In the genomic region with DNA sequence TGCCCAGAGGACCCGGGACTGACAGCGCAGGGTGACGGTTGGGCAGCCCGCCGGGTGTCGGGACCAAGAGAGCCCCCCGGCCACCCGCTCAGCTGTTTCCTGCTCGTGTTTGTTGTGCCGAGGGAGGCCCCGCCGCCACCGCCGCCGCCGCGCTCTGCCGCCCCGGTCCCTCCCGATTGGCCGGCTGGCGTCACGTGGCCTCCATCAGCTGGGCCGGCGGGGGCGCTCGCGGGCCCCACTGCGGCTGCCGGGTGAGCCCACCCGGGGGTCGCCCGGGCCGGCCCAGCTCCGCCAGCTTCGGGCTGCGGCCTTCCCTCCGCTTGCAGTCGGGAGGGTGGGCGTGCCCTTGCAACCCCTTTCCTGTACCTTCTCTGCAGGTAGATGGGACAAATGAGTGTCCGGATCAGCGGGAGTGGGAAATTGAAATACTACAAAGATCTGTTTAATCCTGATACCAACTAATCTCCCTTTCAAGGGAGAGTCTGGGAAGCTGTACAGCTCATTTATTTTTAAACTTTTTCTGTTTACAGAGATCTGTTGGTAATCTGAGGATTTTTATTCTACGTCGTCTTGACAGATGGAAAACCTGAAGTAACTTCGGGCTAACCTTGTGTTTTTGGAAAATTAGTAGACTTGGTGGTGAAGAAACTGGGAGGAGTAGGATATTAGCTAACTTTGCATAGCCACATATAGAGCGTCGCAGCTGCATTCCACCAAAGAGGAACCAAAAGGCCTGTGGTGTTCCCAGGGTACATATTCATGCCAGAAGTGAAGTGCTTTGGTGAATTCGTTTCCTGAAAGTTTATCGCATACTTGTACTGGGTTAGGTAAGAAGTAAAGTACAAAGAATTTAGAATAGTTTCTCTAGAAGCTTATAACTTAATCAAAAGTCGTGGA, we compare ENCODE assay signal across 1 cellular context.
TF ChIP-seq lines count a peak whose summit lies in the region.

No MANE protein-coding gene starts in this region.

TF ChIP-seq in HepG2, 621 proteins besides CTCF, POLR2A, EP300 and RAD21 (continued from another document and continues in another):
- TF ChIP-seq, protein P1, sequence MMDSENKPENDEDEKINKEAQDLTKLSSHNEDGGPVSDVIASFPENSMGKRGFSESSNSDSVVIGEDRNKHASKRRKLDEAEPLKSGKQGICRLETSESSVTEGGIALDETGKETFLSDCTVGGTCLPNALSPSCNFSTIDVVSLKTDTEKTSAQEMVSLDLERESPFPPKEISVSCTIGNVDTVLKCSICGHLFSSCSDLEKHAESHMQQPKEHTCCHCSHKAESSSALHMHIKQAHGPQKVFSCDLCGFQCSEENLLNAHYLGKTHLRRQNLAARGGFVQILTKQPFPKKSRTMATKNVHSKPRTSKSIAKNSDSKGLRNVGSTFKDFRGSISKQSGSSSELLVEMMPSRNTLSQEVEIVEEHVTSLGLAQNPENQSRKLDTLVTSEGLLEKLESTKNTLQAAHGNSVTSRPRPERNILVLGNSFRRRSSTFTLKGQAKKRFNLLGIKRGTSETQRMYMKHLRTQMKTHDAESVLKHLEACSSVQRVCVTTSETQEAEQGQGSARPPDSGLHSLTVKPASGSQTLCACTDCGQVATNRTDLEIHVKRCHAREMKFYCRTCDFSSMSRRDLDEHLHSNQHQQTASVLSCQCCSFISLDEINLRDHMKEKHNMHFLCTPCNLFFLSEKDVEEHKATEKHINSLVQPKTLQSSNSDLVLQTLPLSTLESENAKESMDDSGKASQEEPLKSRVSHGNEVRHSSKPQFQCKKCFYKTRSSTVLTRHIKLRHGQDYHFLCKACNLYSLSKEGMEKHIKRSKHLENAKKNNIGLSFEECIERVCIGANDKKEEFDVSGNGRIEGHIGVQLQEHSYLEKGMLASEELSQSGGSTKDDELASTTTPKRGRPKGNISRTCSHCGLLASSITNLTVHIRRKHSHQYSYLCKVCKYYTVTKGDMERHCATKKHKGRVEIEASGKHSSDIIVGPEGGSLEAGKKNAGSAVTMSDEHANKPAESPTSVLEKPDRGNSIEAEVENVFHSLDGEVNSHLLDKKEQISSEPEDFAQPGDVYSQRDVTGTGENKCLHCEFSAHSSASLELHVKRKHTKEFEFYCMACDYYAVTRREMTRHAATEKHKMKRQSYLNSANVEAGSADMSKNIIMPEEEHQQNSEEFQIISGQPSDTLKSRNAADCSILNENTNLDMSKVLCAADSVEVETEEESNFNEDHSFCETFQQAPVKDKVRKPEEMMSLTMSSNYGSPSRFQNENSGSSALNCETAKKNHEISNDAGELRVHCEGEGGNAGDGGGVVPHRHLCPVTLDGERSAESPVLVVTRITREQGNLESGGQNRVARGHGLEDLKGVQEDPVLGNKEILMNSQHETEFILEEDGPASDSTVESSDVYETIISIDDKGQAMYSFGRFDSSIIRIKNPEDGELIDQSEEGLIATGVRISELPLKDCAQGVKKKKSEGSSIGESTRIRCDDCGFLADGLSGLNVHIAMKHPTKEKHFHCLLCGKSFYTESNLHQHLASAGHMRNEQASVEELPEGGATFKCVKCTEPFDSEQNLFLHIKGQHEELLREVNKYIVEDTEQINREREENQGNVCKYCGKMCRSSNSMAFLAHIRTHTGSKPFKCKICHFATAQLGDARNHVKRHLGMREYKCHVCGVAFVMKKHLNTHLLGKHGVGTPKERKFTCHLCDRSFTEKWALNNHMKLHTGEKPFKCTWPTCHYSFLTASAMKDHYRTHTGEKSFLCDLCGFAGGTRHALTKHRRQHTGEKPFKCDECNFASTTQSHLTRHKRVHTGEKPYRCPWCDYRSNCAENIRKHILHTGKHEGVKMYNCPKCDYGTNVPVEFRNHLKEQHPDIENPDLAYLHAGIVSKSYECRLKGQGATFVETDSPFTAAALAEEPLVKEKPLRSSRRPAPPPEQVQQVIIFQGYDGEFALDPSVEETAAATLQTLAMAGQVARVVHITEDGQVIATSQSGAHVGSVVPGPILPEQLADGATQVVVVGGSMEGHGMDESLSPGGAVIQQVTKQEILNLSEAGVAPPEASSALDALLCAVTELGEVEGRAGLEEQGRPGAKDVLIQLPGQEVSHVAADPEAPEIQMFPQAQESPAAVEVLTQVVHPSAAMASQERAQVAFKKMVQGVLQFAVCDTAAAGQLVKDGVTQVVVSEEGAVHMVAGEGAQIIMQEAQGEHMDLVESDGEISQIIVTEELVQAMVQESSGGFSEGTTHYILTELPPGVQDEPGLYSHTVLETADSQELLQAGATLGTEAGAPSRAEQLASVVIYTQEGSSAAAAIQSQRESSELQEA (CRISPR knock-in tag; IDR thresholded peaks at IDR 0.05; ENCODE audit: not compliant biosample characterization), result no peak
- TF ChIP-seq TCF7L2 (IDR thresholded peaks at IDR 0.05; ENCODE audit: low read depth, low read length) (no peak), SP1 (IDR thresholded peaks at IDR 0.05) (no peak), SP1 (CRISPR knock-in tag; IDR thresholded peaks at IDR 0.05) (peak; percentile 47; the same call in 1 of the 2 replicates), ZNF251 (CRISPR knock-in tag; IDR thresholded peaks at IDR 0.05) (no peak), ZNF790 (CRISPR knock-in tag; IDR thresholded peaks at IDR 0.05; ENCODE audit: borderline replicate concordance) (no peak), SMAD1 (CRISPR knock-in tag; IDR thresholded peaks at IDR 0.05; ENCODE audit: borderline replicate concordance, low read depth) (no peak), ZNF678 (CRISPR knock-in tag; IDR thresholded peaks at IDR 0.05) (no peak), RFXAP (CRISPR knock-in tag; IDR thresholded peaks at IDR 0.05; ENCODE audit: borderline replicate concordance) (0 out of 2 replicates have a peak, but pooled peaks have one; percentile 25), CBX2 (IDR thresholded peaks at IDR 0.05; ENCODE audit: low read depth, low read length) (no peak), CBX2 (CRISPR knock-in tag; IDR thresholded peaks at IDR 0.05; ENCODE audit: low read depth) (no peak), RBAK (CRISPR knock-in tag; IDR thresholded peaks at IDR 0.05) (no peak), SMYD3 (CRISPR knock-in tag; IDR thresholded peaks at IDR 0.05) (no peak), HNRNPLL (IDR thresholded peaks at IDR 0.05; ENCODE audit: low read depth, low read length, poor library complexity, severe bottlenecking) (peak; percentile 25), NFYB (CRISPR knock-in tag; IDR thresholded peaks at IDR 0.05) (peak; percentile 85), GTF2F1 (IDR thresholded peaks at IDR 0.05; ENCODE audit: low read length) (no peak), CBFB (CRISPR knock-in tag; IDR thresholded peaks at IDR 0.05) (0 out of 2 replicates have a peak, but pooled peaks have one; percentile 33), NRL (CRISPR knock-in tag; IDR thresholded peaks at IDR 0.05; ENCODE audit: borderline replicate concordance) (no peak), BHLHE40 (IDR thresholded peaks at IDR 0.05; ENCODE audit: low read length) (0 out of 2 replicates have a peak, but pooled peaks have one; percentile 39), JUND (CRISPR knock-in tag; IDR thresholded peaks at IDR 0.05) (no peak)
- TF ChIP-seq, protein P2, sequence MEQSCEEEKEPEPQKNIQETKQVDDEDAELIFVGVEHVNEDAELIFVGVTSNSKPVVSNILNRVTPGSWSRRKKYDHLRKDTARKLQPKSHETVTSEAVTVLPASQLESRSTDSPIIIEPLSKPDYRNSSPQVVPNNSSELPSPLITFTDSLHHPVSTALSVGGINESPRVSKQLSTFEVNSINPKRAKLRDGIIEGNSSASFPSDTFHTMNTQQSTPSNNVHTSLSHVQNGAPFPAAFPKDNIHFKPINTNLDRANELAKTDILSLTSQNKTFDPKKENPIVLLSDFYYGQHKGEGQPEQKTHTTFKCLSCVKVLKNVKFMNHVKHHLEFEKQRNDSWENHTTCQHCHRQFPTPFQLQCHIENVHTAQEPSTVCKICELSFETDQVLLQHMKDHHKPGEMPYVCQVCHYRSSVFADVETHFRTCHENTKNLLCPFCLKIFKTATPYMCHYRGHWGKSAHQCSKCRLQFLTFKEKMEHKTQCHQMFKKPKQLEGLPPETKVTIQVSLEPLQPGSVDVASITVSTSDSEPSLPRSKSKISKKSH (CRISPR knock-in tag; IDR thresholded peaks at IDR 0.05; ENCODE audit: borderline replicate concordance), result no peak
- TF ChIP-seq, protein P3, sequence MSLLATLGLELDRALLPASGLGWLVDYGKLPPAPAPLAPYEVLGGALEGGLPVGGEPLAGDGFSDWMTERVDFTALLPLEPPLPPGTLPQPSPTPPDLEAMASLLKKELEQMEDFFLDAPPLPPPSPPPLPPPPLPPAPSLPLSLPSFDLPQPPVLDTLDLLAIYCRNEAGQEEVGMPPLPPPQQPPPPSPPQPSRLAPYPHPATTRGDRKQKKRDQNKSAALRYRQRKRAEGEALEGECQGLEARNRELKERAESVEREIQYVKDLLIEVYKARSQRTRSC (CRISPR knock-in tag; IDR thresholded peaks at IDR 0.05; ENCODE audit: low read depth), result no peak
- TF ChIP-seq, protein P4, sequence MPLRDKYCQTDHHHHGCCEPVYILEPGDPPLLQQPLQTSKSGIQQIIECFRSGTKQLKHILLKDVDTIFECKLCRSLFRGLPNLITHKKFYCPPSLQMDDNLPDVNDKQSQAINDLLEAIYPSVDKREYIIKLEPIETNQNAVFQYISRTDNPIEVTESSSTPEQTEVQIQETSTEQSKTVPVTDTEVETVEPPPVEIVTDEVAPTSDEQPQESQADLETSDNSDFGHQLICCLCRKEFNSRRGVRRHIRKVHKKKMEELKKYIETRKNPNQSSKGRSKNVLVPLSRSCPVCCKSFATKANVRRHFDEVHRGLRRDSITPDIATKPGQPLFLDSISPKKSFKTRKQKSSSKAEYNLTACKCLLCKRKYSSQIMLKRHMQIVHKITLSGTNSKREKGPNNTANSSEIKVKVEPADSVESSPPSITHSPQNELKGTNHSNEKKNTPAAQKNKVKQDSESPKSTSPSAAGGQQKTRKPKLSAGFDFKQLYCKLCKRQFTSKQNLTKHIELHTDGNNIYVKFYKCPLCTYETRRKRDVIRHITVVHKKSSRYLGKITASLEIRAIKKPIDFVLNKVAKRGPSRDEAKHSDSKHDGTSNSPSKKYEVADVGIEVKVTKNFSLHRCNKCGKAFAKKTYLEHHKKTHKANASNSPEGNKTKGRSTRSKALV (CRISPR knock-in tag; IDR thresholded peaks at IDR 0.05), result no peak
- TF ChIP-seq, protein P5, sequence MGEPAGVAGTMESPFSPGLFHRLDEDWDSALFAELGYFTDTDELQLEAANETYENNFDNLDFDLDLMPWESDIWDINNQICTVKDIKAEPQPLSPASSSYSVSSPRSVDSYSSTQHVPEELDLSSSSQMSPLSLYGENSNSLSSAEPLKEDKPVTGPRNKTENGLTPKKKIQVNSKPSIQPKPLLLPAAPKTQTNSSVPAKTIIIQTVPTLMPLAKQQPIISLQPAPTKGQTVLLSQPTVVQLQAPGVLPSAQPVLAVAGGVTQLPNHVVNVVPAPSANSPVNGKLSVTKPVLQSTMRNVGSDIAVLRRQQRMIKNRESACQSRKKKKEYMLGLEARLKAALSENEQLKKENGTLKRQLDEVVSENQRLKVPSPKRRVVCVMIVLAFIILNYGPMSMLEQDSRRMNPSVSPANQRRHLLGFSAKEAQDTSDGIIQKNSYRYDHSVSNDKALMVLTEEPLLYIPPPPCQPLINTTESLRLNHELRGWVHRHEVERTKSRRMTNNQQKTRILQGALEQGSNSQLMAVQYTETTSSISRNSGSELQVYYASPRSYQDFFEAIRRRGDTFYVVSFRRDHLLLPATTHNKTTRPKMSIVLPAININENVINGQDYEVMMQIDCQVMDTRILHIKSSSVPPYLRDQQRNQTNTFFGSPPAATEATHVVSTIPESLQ (CRISPR knock-in tag; conservative IDR thresholded peaks at IDR 0.05), result no peak
- TF ChIP-seq, protein P6, sequence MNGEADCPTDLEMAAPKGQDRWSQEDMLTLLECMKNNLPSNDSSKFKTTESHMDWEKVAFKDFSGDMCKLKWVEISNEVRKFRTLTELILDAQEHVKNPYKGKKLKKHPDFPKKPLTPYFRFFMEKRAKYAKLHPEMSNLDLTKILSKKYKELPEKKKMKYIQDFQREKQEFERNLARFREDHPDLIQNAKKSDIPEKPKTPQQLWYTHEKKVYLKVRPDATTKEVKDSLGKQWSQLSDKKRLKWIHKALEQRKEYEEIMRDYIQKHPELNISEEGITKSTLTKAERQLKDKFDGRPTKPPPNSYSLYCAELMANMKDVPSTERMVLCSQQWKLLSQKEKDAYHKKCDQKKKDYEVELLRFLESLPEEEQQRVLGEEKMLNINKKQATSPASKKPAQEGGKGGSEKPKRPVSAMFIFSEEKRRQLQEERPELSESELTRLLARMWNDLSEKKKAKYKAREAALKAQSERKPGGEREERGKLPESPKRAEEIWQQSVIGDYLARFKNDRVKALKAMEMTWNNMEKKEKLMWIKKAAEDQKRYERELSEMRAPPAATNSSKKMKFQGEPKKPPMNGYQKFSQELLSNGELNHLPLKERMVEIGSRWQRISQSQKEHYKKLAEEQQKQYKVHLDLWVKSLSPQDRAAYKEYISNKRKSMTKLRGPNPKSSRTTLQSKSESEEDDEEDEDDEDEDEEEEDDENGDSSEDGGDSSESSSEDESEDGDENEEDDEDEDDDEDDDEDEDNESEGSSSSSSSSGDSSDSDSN (CRISPR knock-in tag; IDR thresholded peaks at IDR 0.05), result no peak
- TF ChIP-seq, protein P7, sequence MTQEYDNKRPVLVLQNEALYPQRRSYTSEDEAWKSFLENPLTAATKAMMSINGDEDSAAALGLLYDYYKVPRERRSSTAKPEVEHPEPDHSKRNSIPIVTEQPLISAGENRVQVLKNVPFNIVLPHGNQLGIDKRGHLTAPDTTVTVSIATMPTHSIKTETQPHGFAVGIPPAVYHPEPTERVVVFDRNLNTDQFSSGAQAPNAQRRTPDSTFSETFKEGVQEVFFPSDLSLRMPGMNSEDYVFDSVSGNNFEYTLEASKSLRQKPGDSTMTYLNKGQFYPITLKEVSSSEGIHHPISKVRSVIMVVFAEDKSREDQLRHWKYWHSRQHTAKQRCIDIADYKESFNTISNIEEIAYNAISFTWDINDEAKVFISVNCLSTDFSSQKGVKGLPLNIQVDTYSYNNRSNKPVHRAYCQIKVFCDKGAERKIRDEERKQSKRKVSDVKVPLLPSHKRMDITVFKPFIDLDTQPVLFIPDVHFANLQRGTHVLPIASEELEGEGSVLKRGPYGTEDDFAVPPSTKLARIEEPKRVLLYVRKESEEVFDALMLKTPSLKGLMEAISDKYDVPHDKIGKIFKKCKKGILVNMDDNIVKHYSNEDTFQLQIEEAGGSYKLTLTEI (CRISPR knock-in tag; conservative IDR thresholded peaks at IDR 0.05), result no peak
- TF ChIP-seq, protein P8, sequence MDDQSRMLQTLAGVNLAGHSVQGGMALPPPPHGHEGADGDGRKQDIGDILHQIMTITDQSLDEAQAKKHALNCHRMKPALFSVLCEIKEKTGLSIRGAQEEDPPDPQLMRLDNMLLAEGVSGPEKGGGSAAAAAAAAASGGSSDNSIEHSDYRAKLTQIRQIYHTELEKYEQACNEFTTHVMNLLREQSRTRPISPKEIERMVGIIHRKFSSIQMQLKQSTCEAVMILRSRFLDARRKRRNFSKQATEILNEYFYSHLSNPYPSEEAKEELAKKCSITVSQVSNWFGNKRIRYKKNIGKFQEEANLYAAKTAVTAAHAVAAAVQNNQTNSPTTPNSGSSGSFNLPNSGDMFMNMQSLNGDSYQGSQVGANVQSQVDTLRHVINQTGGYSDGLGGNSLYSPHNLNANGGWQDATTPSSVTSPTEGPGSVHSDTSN (CRISPR knock-in tag; IDR thresholded peaks at IDR 0.05; ENCODE audit: borderline replicate concordance), result no peak
- TF ChIP-seq, protein P9, sequence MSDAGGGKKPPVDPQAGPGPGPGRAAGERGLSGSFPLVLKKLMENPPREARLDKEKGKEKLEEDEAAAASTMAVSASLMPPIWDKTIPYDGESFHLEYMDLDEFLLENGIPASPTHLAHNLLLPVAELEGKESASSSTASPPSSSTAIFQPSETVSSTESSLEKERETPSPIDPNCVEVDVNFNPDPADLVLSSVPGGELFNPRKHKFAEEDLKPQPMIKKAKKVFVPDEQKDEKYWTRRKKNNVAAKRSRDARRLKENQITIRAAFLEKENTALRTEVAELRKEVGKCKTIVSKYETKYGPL (CRISPR knock-in tag; IDR thresholded peaks at IDR 0.05), result no peak
